20 cellular contexts compared by ENCODE assay signal in the genomic region with DNA sequence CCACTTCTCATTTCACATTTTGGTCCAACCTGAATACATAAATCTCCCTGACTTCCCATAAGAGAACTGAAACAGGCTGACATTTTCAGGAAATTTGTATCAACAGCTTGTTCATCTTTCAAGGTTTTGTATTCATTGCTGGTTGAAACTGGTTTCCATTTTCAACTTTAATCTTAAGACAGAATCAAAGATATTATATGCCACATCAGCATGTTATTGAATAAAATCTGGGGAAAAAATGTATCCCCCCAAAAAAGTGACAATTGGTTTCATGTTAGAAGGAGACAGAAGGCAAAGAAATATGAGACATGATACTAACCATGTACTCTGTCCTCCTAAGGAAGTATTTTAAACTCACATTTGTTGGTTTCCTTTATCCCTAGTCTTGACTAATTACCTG.
"Had no signal": no experiment of that assay in that cellular context is flagged by ENCODE, and none has a peak within 500 bp of the region (broad histone marks: within the 10 kb centered on the region; RNA-seq: fewer than 3 reads in every experiment).

No MANE protein-coding gene starts in this region.

- H3K36me3 ChIP-seq: right atrium auricular region, stomach, thoracic aorta had no signal

- H3K9me3 ChIP-seq: right atrium auricular region, stomach, thoracic aorta had no signal

- H3K4me3 ChIP-seq: right atrium auricular region, skin epidermis, stomach, thoracic aorta had no signal

- H3K27ac Mint-ChIP-seq: natural killer cell; progenitor cell of endocrine pancreas; T-helper 2 cell treated with Interferon-gamma antibody and Interleukin-4, amounts not matched to agents 5 μg/mL and 100 μg/mL, for 36 hours had no signal

- H3K27me3 Mint-ChIP-seq: activated naive CD8-positive, alpha-beta T cell had no signal

- H3K27me3 ChIP-seq: right atrium auricular region, stomach had no signal

- H3K27ac ChIP-seq: thoracic aorta had no signal

- H3K4me3 Mint-ChIP-seq: activated naive CD8-positive, alpha-beta T cell; natural killer cell; T-helper 2 cell treated with Interferon-gamma antibody and Interleukin-4, amounts not matched to agents 5 μg/mL and 100 μg/mL, for 36 hours had no signal

- H3K36me3 Mint-ChIP-seq: natural killer cell had no signal

- DNase-seq: activated CD4-positive, alpha-beta T cell treated with anti-CD3 and anti-CD28 coated beads, Interleukin-2, amount 50 U/mL, for 1 hour; activated CD4-positive, CD25-positive, alpha-beta regulatory T cell; activated effector memory CD4-positive, alpha-beta T cell treated with anti-CD3 and anti-CD28 coated beads, Interleukin-2, amount 50 U/mL, for 16 hours; cortex of kidney; effector CD8-positive, alpha-beta T cell; foreskin fibroblast; hippocampal formation; mesendoderm; natural killer cell; occipital lobe; stimulated activated CD4-positive, alpha-beta T cell treated with anti-CD3 and anti-CD28 coated beads, Interleukin-4, amount 100 ng/mL, for 4 hours; stimulated activated CD8-positive, alpha-beta memory T cell treated with anti-CD3 and anti-CD28 coated beads, Interleukin-4, amount 100 ng/mL, for 48 hours; stomach had no signal

- ATAC-seq: natural killer cell, SK-N-SH treated with all-trans-retinoic acid at 6 μM for 48 hours had no signal

- H3K9me3 Mint-ChIP-seq: natural killer cell; T-helper 2 cell treated with Interferon-gamma antibody and Interleukin-4, amounts not matched to agents 5 μg/mL and 100 μg/mL, for 36 hours had no signal
